ENCODE assay signal across 18 cellular contexts in the genomic region with DNA sequence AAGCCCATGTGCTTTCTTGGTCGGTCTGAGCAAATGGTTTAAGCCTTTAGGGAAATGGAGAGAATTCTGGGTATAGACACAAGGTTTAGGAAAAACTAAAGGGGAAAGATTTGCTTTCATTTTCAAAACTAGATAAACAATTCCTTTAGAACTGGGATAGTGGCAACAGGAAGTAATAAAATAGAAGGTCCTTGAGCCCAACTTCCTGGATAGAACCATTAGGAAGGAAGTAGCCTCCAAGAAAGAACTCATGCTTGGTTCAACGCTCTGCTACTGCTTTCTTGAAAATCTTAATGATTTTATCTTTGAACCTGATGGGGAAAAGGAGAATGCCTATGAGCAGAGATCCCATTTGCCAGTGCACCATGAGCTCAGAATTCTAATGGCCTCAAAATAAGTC.
"Had no signal": no experiment of that assay in that cellular context is flagged by ENCODE, and none has a peak within 500 bp of the region (broad histone marks: within the 10 kb centered on the region; RNA-seq: fewer than 3 reads in every experiment).

No MANE protein-coding gene starts in this region.

- H3K9me3 ChIP-seq: lower lobe of right lung, neutrophil, transverse colon had no signal

- ATAC-seq: activated CD8-positive, alpha-beta T cell treated with anti-CD3 and anti-CD28 coated beads, Interleukin-2, amount 10 ng/mL, durations not matched to agents 7 days and 5 days; lower lobe of right lung; naive thymus-derived CD8-positive, alpha-beta T cell; stimulated activated naive B cell treated with anti-CD40 and anti-IgM and Interleukin-4, amounts not matched to agents 10 μg/mL and 1 μg/mL and 100 μg/mL, for 72 hours; T-cell had no signal

- DNase-seq: activated CD4-positive, alpha-beta T cell treated with anti-CD3 and anti-CD28 coated beads for 4 hours; activated CD8-positive, alpha-beta memory T cell treated with anti-CD3 and anti-CD28 coated beads, Interleukin-2, amount 50 U/mL, for 48 hours; activated CD8-positive, alpha-beta T cell treated with anti-CD3 and anti-CD28 coated beads, Interleukin-2, amount 10 ng/mL, durations not matched to agents 7 days and 5 days; activated naive CD4-positive, alpha-beta T cell treated with Interleukin-2 at 50 U/mL for 16 hours; caudate nucleus; effector CD4-positive, alpha-beta T cell; hippocampal formation; lower lobe of right lung; naive thymus-derived CD8-positive, alpha-beta T cell; posterior cingulate gyrus; stimulated activated naive B cell treated with anti-CD40 and anti-IgM and Interleukin-4, amounts not matched to agents 10 μg/mL and 1 μg/mL and 100 μg/mL, for 72 hours; substantia nigra; T-cell; transverse colon; WERI-Rb-1 had no signal

- H3K4me3 ChIP-seq: coronary artery, lower lobe of right lung, skin epidermis, transverse colon had no signal

- H3K27me3 ChIP-seq: neutrophil had no signal

- H3K36me3 ChIP-seq: lower lobe of right lung, neutrophil, transverse colon, WERI-Rb-1 had no signal

- H3K27ac ChIP-seq: coronary artery, lower lobe of right lung, neutrophil, skin epidermis, transverse colon, WERI-Rb-1 had no signal
